Comparison of ENCODE assay signal across 1 cellular context in genomic region chr20:49904440-49905214, GRCh38.
TF ChIP-seq lines count a peak whose summit lies in the region.

No MANE protein-coding gene starts in this region.

TF ChIP-seq in HepG2, 621 proteins besides CTCF, POLR2A, EP300 and RAD21 (continued from another document and continues in another):
- TF ChIP-seq TRIM22 (IDR thresholded peaks at IDR 0.05) (no peak), ZC3H13 (CRISPR knock-in tag; IDR thresholded peaks at IDR 0.05) (peak; percentile 63; the same call in 1 of the 2 replicates), CCDC6 (CRISPR knock-in tag; IDR thresholded peaks at IDR 0.05) (0 out of 2 replicates have a peak, but pooled peaks have one; percentile 43), ZMYM3 (CRISPR knock-in tag; IDR thresholded peaks at IDR 0.05) (0 out of 2 replicates have a peak, but pooled peaks have one; percentile 49), TBX2 (CRISPR knock-in tag; IDR thresholded peaks at IDR 0.05; ENCODE audit: borderline replicate concordance) (peak; percentile 16; the same call in 1 of the 2 replicates), SKIL (CRISPR knock-in tag; IDR thresholded peaks at IDR 0.05; ENCODE audit: borderline replicate concordance) (peak; percentile 54; the same call in 1 of the 2 replicates), KAT7 (CRISPR knock-in tag; IDR thresholded peaks at IDR 0.05; ENCODE audit: borderline replicate concordance) (no peak), PHF21A (CRISPR knock-in tag; IDR thresholded peaks at IDR 0.05) (peak; percentile 58; the same call in 1 of the 2 replicates), HOXA7 (CRISPR knock-in tag; IDR thresholded peaks at IDR 0.05) (0 out of 2 replicates have a peak, but pooled peaks have one; percentile 10), NRL (CRISPR knock-in tag; IDR thresholded peaks at IDR 0.05; ENCODE audit: borderline replicate concordance) (no peak), ARHGAP35 (CRISPR knock-in tag; IDR thresholded peaks at IDR 0.05; ENCODE audit: borderline replicate concordance) (no peak), FOXP1 (IDR thresholded peaks at IDR 0.05) (no peak), FOXP1 (CRISPR knock-in tag; IDR thresholded peaks at IDR 0.05) (no peak), MXD1 (CRISPR knock-in tag; IDR thresholded peaks at IDR 0.05) (no peak), U2AF2 (IDR thresholded peaks at IDR 0.05; ENCODE audit: low read depth, low read length) (no peak), ZNF770 (CRISPR knock-in tag; IDR thresholded peaks at IDR 0.05) (peak; percentile 25; the same call in 1 of the 2 replicates), TEAD3 (CRISPR knock-in tag; optimal IDR thresholded peaks at IDR 0.05; ENCODE audit: borderline replicate concordance) (peak; percentile 15), MXD4 (CRISPR knock-in tag; IDR thresholded peaks at IDR 0.05) (no peak), NFE2L1 (CRISPR knock-in tag; IDR thresholded peaks at IDR 0.05; ENCODE audit: borderline replicate concordance) (no peak), PAXIP1 (CRISPR knock-in tag; conservative IDR thresholded peaks at IDR 0.05) (peak; percentile 88), TGIF2 (CRISPR knock-in tag; IDR thresholded peaks at IDR 0.05) (0 out of 2 replicates have a peak, but pooled peaks have one; percentile 14), IRF2 (CRISPR knock-in tag; IDR thresholded peaks at IDR 0.05) (no peak), ZNF292 (CRISPR knock-in tag; IDR thresholded peaks at IDR 0.05; ENCODE audit: borderline replicate concordance, low read depth) (peak; percentile 55; the same call in 1 of the 2 replicates), SPEN (CRISPR knock-in tag; IDR thresholded peaks at IDR 0.05; ENCODE audit: low read depth) (peak; percentile 39; the same call in 1 of the 2 replicates), PBX3 (CRISPR knock-in tag; IDR thresholded peaks at IDR 0.05; ENCODE audit: borderline replicate concordance) (no peak), TBX3 (IDR thresholded peaks at IDR 0.05; ENCODE audit: borderline replicate concordance) (no peak), ZNF274 (CRISPR knock-in tag; IDR thresholded peaks at IDR 0.05) (0 out of 2 replicates have a peak, but pooled peaks have one; percentile 50), CC2D1A (CRISPR knock-in tag; IDR thresholded peaks at IDR 0.05) (no peak), YEATS4 (CRISPR knock-in tag; IDR thresholded peaks at IDR 0.05; ENCODE audit: borderline replicate concordance) (no peak), NFATC3 (CRISPR knock-in tag; IDR thresholded peaks at IDR 0.05) (no peak), GATAD2A (CRISPR knock-in tag; IDR thresholded peaks at IDR 0.05) (peak; percentile 81), NR2C2 (CRISPR knock-in tag; IDR thresholded peaks at IDR 0.05; ENCODE audit: borderline replicate concordance) (peak; percentile 86), PPARG (CRISPR knock-in tag; conservative IDR thresholded peaks at IDR 0.05) (peak; percentile 42; the same call in 1 of the 2 replicates), MAX (IDR thresholded peaks at IDR 0.05) (0 out of 2 replicates have a peak, but pooled peaks have one; percentile 25), E2F1 (CRISPR knock-in tag; IDR thresholded peaks at IDR 0.05) (no peak), LCORL (IDR thresholded peaks at IDR 0.05) (no peak), LCORL (CRISPR knock-in tag; IDR thresholded peaks at IDR 0.05) (peak; percentile 65; the same call in 1 of the 2 replicates), PITX1 (CRISPR knock-in tag; IDR thresholded peaks at IDR 0.05) (peak; percentile 64; the same call in 1 of the 2 replicates), NONO (IDR thresholded peaks at IDR 0.05) (no peak), NONO (CRISPR knock-in tag; conservative IDR thresholded peaks at IDR 0.05) (peak; percentile 61; the same call in 1 of the 2 replicates), ZNF563 (CRISPR knock-in tag; IDR thresholded peaks at IDR 0.05) (0 out of 2 replicates have a peak, but pooled peaks have one; percentile 15), RXRB (CRISPR knock-in tag; IDR thresholded peaks at IDR 0.05; ENCODE audit: borderline replicate concordance) (peak; percentile 20; the same call in 1 of the 2 replicates), XRCC5 (optimal IDR thresholded peaks at IDR 0.05; ENCODE audit: low read length) (no peak), SMARCC2 (IDR thresholded peaks at IDR 0.05) (no peak), POGZ (CRISPR knock-in tag; IDR thresholded peaks at IDR 0.05) (peak; percentile 52; the same call in 1 of the 2 replicates), SYNCRIP (IDR thresholded peaks at IDR 0.05; ENCODE audit: insufficient read depth, low read depth, low read length) (no peak), ZBTB7B (CRISPR knock-in tag; IDR thresholded peaks at IDR 0.05) (peak; percentile 89), ZNF644 (CRISPR knock-in tag; IDR thresholded peaks at IDR 0.05; ENCODE audit: low read depth) (0 out of 2 replicates have a peak, but pooled peaks have one; percentile 32), ZNF24 (IDR thresholded peaks at IDR 0.05) (no peak), ZNF549 (CRISPR knock-in tag; IDR thresholded peaks at IDR 0.05) (peak; percentile 49; the same call in 1 of the 2 replicates), ZFP91 (CRISPR knock-in tag; IDR thresholded peaks at IDR 0.05; ENCODE audit: borderline replicate concordance) (0 out of 2 replicates have a peak, but pooled peaks have one; percentile 7), ZNF746 (CRISPR knock-in tag; IDR thresholded peaks at IDR 0.05) (no peak), ZBTB46 (CRISPR knock-in tag; IDR thresholded peaks at IDR 0.05; ENCODE audit: borderline replicate concordance) (no peak), ZNF12 (CRISPR knock-in tag; IDR thresholded peaks at IDR 0.05) (no peak)
